Comparison of ENCODE assay signal across 25 cellular contexts in the genomic region with DNA sequence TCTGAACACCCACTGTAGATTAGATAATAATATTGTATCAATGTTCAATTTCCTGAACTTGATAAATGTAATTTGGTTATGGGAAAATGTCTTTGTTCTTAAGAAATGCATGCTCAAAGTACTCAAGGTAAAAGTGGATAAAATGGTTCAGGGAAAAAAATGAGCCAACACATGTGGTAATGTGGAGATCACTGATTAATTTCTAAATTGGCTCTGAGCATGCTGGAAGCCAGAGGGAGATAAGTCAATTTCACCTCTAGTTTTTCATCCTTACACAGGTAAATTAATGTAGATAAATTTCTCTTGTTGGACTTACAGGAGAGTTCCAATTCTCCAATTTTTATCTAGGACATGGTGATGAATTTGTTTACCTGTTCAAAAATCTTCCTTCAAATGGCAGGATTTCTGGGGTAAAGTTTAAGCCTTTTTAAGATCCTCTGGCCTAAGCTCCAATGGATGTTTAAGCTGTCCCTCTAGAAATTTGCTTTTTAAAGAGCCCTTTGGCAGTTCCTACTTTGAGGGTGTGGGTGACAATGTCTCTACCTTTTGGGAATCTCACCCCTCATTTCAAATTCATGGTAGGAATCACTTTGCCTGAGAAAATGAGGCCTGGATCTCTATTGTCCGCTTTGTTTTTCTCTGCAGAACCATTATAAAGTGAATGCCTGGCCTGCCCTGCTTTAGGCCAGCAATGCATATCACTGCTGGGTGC. TPM values are rescaled to one million over a fixed set of nuclear protein-coding genes. Genes with fewer than 3 reads are reported as not detected.
DNase-seq lines count a peak whose midpoint lies in the region; ATAC-seq, FAIRE-seq and TF ChIP-seq lines count a peak whose summit lies in the region.
"Had no signal": no experiment of that assay in that cellular context is flagged by ENCODE, and none has a peak within 500 bp of the region (broad histone marks: within the 10 kb centered on the region; RNA-seq: fewer than 3 reads in every experiment).

No MANE protein-coding gene starts in this region.

- no peaks in the 10 kb centered on the region for H3K36me3 ChIP-seq in ACC112 (ENCODE audit: insufficient read depth, low read length)
- H3K36me3 ChIP-seq in K562 (ENCODE audit: control insufficient read depth, insufficient read depth, low read length), result no peaks in the 10 kb centered on the region
- no peaks in the 10 kb centered on the region for H3K36me3 ChIP-seq in iPS-18a (ENCODE audit: control insufficient read depth, low read depth, low read length)
- H3K36me3 ChIP-seq in Peyer's patch, result no peaks in the 10 kb centered on the region
- H3K36me3 ChIP-seq: BLaER1 had no signal

- H2AFZ ChIP-seq in ACC112 (ENCODE audit: low read length, unreplicated experiment) (peak overlapping the region; percentile 18), K562 (ENCODE audit: low read depth, low read length) (no peak overlapping the region)

- TF ChIP-seq EP300 in K562 (IDR thresholded peaks at IDR 0.05; ENCODE audit: low read length), result no peak

- CTCF ChIA-PET in K562 (lab: Yijun Ruan, JAX; ENCODE audit: low intra/inter-chr PET ratio), result no interaction called here

- H3K4me1 Mint-ChIP-seq in HFFc6 (ENCODE audit: low read depth), result peaks cover 34% of the 10 kb centered on the region

- H3K27me3 Mint-ChIP-seq in HFFc6 (ENCODE audit: insufficient read depth), result no peaks in the 10 kb centered on the region; the same call in 1 of the 2 replicates

- no TSS peak for BruUV-seq in K562 (replicated peaks; lab: Mats Ljungman, UMichigan)

- H3K27me3 ChIP-seq in ACC112 (ENCODE audit: insufficient read depth, low read length) (no peaks in the 10 kb centered on the region), K562 (ENCODE audit: control insufficient read depth in 2 of 2, insufficient read depth in 2 of 2, low read length in 2 of 2) (no peaks in the 10 kb centered on the region), iPS-18a (ENCODE audit: control insufficient read depth, insufficient read depth, low read length) (no peaks in the 10 kb centered on the region), Peyer's patch (no peaks in the 10 kb centered on the region)
- H3K27me3 ChIP-seq: BLaER1 had no signal

- FAIRE-seq in K562 (lab: Jason Lieb, UNC), result peak; percentile 60
- FAIRE-seq: A204.1, GM12891, GM18507, HTR-8/SVneo had no signal

- H3K36me3 Mint-ChIP-seq in HFFc6 (ENCODE audit: low read depth), result no peaks in the 10 kb centered on the region
- H3K36me3 Mint-ChIP-seq: CD8-positive, alpha-beta T cell had no signal

- H3K9ac ChIP-seq in K562 (ENCODE audit: insufficient read depth in 1 of 2, low read depth in 2 of 2, low read length in 2 of 2) (0 out of 4 replicates have a peak overlapping the region, but pooled peaks of 1 of the 2 experiments have one; percentile 18), iPS-18a (ENCODE audit: low read length) (peak overlapping the region; percentile 11)
- H3K9ac ChIP-seq: BLaER1 had no signal

- H3K4me3 ChIP-seq in ACC112 (ENCODE audit: low read depth, low read length), result no peak overlapping the region
- no peak overlapping the region for H3K4me3 ChIP-seq in K562
- peak overlapping the region; percentile 23 for H3K4me3 ChIP-seq in iPS-18a (ENCODE audit: low read length)
- H3K4me3 ChIP-seq in Peyer's patch, result no peak overlapping the region
- H3K4me3 ChIP-seq: BLaER1 had no signal

- peak overlapping the region; percentile 87 for H3K27ac Mint-ChIP-seq in HFFc6
- H3K27ac Mint-ChIP-seq: CD8-positive, alpha-beta T cell had no signal

- TF ChIP-seq RAD21 in K562 (CRISPR knock-in tag; conservative IDR thresholded peaks at IDR 0.05 in 1 of 2, IDR thresholded peaks at IDR 0.05 in 1 of 2), result no peak

- no peak overlapping the region for H3K4me3 Mint-ChIP-seq in HFFc6
- H3K4me3 Mint-ChIP-seq: CD8-positive, alpha-beta T cell had no signal

- H3K79me2 ChIP-seq in ACC112 (ENCODE audit: control insufficient read depth, insufficient read depth, low read length, unreplicated experiment) (no peaks in the 10 kb centered on the region), K562 (ENCODE audit: control insufficient read depth, insufficient read depth, low read length) (no peaks in the 10 kb centered on the region)

- DNase-seq in HFFc6 (no peak), K562 (ENCODE audit: extremely low read depth in 1 of 4, low spot score in 3 of 4) (no peak), substantia nigra (lab: John Stamatoyannopoulos, UW) (no peak), NCI-H1105 treated with DMSO at 0.1 percent for 48 hours (lab: John Stamatoyannopoulos, UW) (no peak), Peyer's patch (no peak)
- DNase-seq in NK-92 treated with Interleukin-12 subunit alpha and Interleukin-12 subunit beta, amount 100 ng/mL, for 24 hours (lab: John Stamatoyannopoulos, UW), result no peak
- DNase-seq: CD8-positive, alpha-beta T cell; DMS53; HCEC 1CT; KG1; MV-4-11; NCI-H1417; NCI-H187 treated with DMSO at 0.1 percent for 48 hours; NCI-H345; NCI-H524 treated with DMSO at 0.1 percent for 48 hours; SW 1271 had no signal

- in situ Hi-C loops in K562 (cut with MboI), result no loop called here

- intact Hi-C loops in K562 (cut with micrococcal nuclease), result no loop called here

- no peak for TF ChIP-seq POLR2A in K562 (conservative IDR thresholded peaks at IDR 0.05)
- no peak for TF ChIP-seq POLR2A in Peyer's patch (IDR thresholded peaks at IDR 0.05)

- H3K9me3 ChIP-seq in K562 (replicated peaks; ENCODE audit: control insufficient read depth, insufficient read depth, low read depth, low read length) (no peaks in the 10 kb centered on the region), iPS-18a (ENCODE audit: control insufficient read depth, low read depth, low read length) (no peaks in the 10 kb centered on the region), Peyer's patch (no peaks in the 10 kb centered on the region)
- H3K9me3 ChIP-seq: BLaER1 had no signal

- TF ChIP-seq CTCF in HFFc6 (IDR thresholded peaks at IDR 0.05) (no peak), K562 (IDR thresholded peaks at IDR 0.05 in 2 of 3, conservative IDR thresholded peaks at IDR 0.05 in 1 of 3; ENCODE audit: insufficient read depth in 2 of 3, low read depth in 1 of 3, low read length in 3 of 3) (no peak), Peyer's patch (IDR thresholded peaks at IDR 0.05) (no peak)

- no peak overlapping the region for H3K27ac ChIP-seq in ACC112 (ENCODE audit: low read depth, low read length)
- H3K27ac ChIP-seq in K562 (ENCODE audit: extremely low read depth, low read depth, low read length), result peak overlapping the region; percentile 93; the same call in 2 of the 3 replicates
- peak overlapping the region; percentile 87 for H3K27ac ChIP-seq in iPS-18a (ENCODE audit: low read length)
- no peak overlapping the region for H3K27ac ChIP-seq in substantia nigra (ENCODE audit: low read depth, low read length, poor library complexity, severe bottlenecking)
- H3K27ac ChIP-seq in Peyer's patch, result no peak overlapping the region
- H3K27ac ChIP-seq: BLaER1 had no signal

- no peaks in the 10 kb centered on the region for H3K9me1 ChIP-seq in K562 (ENCODE audit: control insufficient read depth, insufficient read depth, low read length)

- H3K4me1 ChIP-seq in ACC112 (ENCODE audit: control insufficient read depth, insufficient read depth, low read length, unreplicated experiment) (peaks cover 37% of the 10 kb centered on the region), K562 (replicated peaks in 1 of 2; ENCODE audit: control insufficient read depth in 2 of 2, insufficient read depth in 2 of 2, low read length in 2 of 2) (peaks cover 27 to 34% of the 10 kb centered on the region in 2 experiments), iPS-18a (ENCODE audit: control insufficient read depth, low read depth, low read length) (peaks cover 43% of the 10 kb centered on the region), Peyer's patch (no peaks in the 10 kb centered on the region)
- H3K4me1 ChIP-seq: BLaER1 had no signal

- 89% methylated on average over 1 of the region's 1 CpG for WGBS in K562 (ENCODE audit: insufficient coverage, low coverage, missing lambda C conversion rate)

- POLR2A ChIA-PET in K562 (lab: Yijun Ruan, JAX), result no interaction called here

- no peaks in the 10 kb centered on the region for H3K9me3 Mint-ChIP-seq in HFFc6
- H3K9me3 Mint-ChIP-seq: CD8-positive, alpha-beta T cell had no signal

- peaks cover 3% of the 10 kb centered on the region; the same call in 1 of the 2 replicates for H4K20me1 ChIP-seq in K562 (replicated peaks; ENCODE audit: control insufficient read depth, insufficient read depth, low read length)
- H4K20me1 ChIP-seq: BLaER1 had no signal

- ATAC-seq in K562, result no peak
- ATAC-seq: CD8-positive, alpha-beta T cell; Panc1; Right ventricle myocardium inferior had no signal

- H3K4me2 ChIP-seq in K562 (ENCODE audit: insufficient read depth, low read length), result no peak overlapping the region
- H3K4me2 ChIP-seq: BLaER1 had no signal

RNA-seq across cellular contexts. Expression of a gene that starts 8.2 kb away (rescaled TPM):
- total RNA-seq in HFFc6 (2021; fragmentation: NEBNext Ultra II Directional; extraction: Animal tissue kit (Norgen Biotek cat#: 25700)), result 10 to 100 TPM; 45.4 to 58.4 (median 51.5) TPM
- total RNA-seq in K562 (2011; cell fraction: chromatin; rRNA removed; ENCODE audit: low replicate concordance), result 20.0 and 25.5 TPM in 2 replicates
- 14.6 and 19.0 TPM in 2 replicates for total RNA-seq in K562 (2011; cell fraction: nucleolus; rRNA removed)
- 18.1 and 26.9 TPM in 2 replicates for total RNA-seq in K562 (2011; cell fraction: nucleoplasm; rRNA removed)
- 24.5 and 27.4 TPM in 2 replicates for total RNA-seq in K562 (2014; rRNA removed)
- 33.3 and 34.7 TPM in 2 replicates for total RNA-seq in K562 (2014; rRNA removed; fragmentation: Illumina TruSeq; extraction: Trizol)
- total RNA-seq in K562 (2015; rRNA removed; fragmentation: Illumina TruSeq; extraction: Trizol), result 33.1 and 34.4 TPM in 2 replicates
- total RNA-seq in K562 (2021), result 39.8 and 41.5 TPM in 2 replicates
- 62.8 and 71.5 TPM in 2 replicates for polyA plus RNA-seq in K562 (2011; rRNA removed)
- polyA plus RNA-seq in K562 (2011; cell fraction: cytosol; rRNA removed), result 47.9 and 63.7 TPM in 2 replicates
- 31.9 and 51.6 TPM in 2 replicates for polyA plus RNA-seq in K562 (2011; cell fraction: nucleus; rRNA removed)
- polyA plus RNA-seq in K562 (2012), result 52.0 and 91.9 TPM in 2 replicates
- polyA plus RNA-seq in K562 (2014; fragmentation: Illumina TruSeq; extraction: Trizol), result 58.2 and 69.1 TPM in 2 replicates
- 10 to 100 TPM; 11.9 to 17.0 TPM for polyA plus RNA-seq in K562 (2014; fragmentation: Nextera tagmentation; extraction: Ambion mirVana)
- 44.5 and 49.7 TPM in 2 replicates for polyA plus RNA-seq in K562 (2014; rRNA removed)
- polyA minus RNA-seq in K562 (2011; rRNA and poly(A)+ RNA removed), result 21.4 and 30.4 TPM in 2 replicates
- polyA minus RNA-seq in K562 (2011; cell fraction: cytosol; rRNA and poly(A)+ RNA removed), result 16.0 and 16.4 TPM in 2 replicates
- 4.0 and 8.4 TPM in 2 replicates for polyA minus RNA-seq in K562 (2011; cell fraction: nucleus; rRNA and poly(A)+ RNA removed)
- total RNA-seq in Peyer's patch, result 10 to 100 TPM in 2 of 4 donors, 1 to 10 TPM in 2; 7.9 to 16.3 (median 10.5) TPM

RNA-seq across cellular contexts. Expression of a gene that starts 10.7 kb away (rescaled TPM):
- 1 to 10 TPM in 5 of 6 experiments, under 1 TPM in 1; 0.74 to 1.5 (median 1.2) TPM for total RNA-seq in HFFc6 (2021; fragmentation: NEBNext Ultra II Directional; extraction: Animal tissue kit (Norgen Biotek cat#: 25700))
- total RNA-seq in K562 (2011; cell fraction: chromatin; rRNA removed; ENCODE audit: low replicate concordance), result 81.8 and 85.1 TPM in 2 replicates
- total RNA-seq in K562 (2011; cell fraction: nucleolus; rRNA removed), result 51.8 and 54.4 TPM in 2 replicates
- total RNA-seq in K562 (2011; cell fraction: nucleoplasm; rRNA removed), result 68.3 and 91.9 TPM in 2 replicates
- 49.1 and 53.9 TPM in 2 replicates for total RNA-seq in K562 (2014; rRNA removed)
- 37.2 and 37.5 TPM in 2 replicates for total RNA-seq in K562 (2014; rRNA removed; fragmentation: Illumina TruSeq; extraction: Trizol)
- total RNA-seq in K562 (2015; rRNA removed; fragmentation: Illumina TruSeq; extraction: Trizol), result 34.4 and 35.3 TPM in 2 replicates
- 69.5 and 74.8 TPM in 2 replicates for total RNA-seq in K562 (2021)
- polyA plus RNA-seq in K562 (2011; rRNA removed), result 41.7 and 60.2 TPM in 2 replicates
- polyA plus RNA-seq in K562 (2011; cell fraction: cytosol; rRNA removed), result 40.1 and 59.1 TPM in 2 replicates
- 103 and 127 TPM in 2 replicates for polyA plus RNA-seq in K562 (2011; cell fraction: nucleus; rRNA removed)
- 27.1 and 34.4 TPM in 2 replicates for polyA plus RNA-seq in K562 (2012)
- 61.3 and 64.6 TPM in 2 replicates for polyA plus RNA-seq in K562 (2014; fragmentation: Illumina TruSeq; extraction: Trizol)
- polyA plus RNA-seq in K562 (2014; fragmentation: Nextera tagmentation; extraction: Ambion mirVana), result 10 to 100 TPM in 1 of 2 experiments, 1 to 10 TPM in 1; 9.3 to 11.5 TPM
- 55.5 and 57.3 TPM in 2 replicates for polyA plus RNA-seq in K562 (2014; rRNA removed)
- polyA minus RNA-seq in K562 (2011; rRNA and poly(A)+ RNA removed), result 18.7 and 34.9 TPM in 2 replicates
- polyA minus RNA-seq in K562 (2011; cell fraction: cytosol; rRNA and poly(A)+ RNA removed), result 35.8 and 43.3 TPM in 2 replicates
- polyA minus RNA-seq in K562 (2011; cell fraction: nucleus; rRNA and poly(A)+ RNA removed), result 25.0 and 26.7 TPM in 2 replicates
- total RNA-seq in Peyer's patch, result 1 to 10 TPM in 1 of 4 donors, under 1 TPM in 3; 0.67 to 4.1 (median 0.86) TPM

Comparison
In these comparisons a context has a peak if more than half of its experiments do, and no peak if none do; other contexts are left out.
1. H3K27ac ChIP-seq: peak in K562 (single experiment) and iPS-18a (single experiment); none in ACC112 (single experiment), substantia nigra (single experiment) and Peyer's patch (0 of 4).
2. RNA of a gene that starts 10.7 kb away (total RNA-seq): 34.4 to 91.9 TPM in K562; 0.74 to 1.5 TPM in HFFc6 and 0.67 to 4.1 TPM in Peyer's patch; every median in the first group is over 4 times any median in the second.